Comparison of ENCODE assay signal across 15 cellular contexts in genomic region chr3:71432044-71432970, GRCh38.
DNase-seq lines count a peak whose midpoint lies in the region; ATAC-seq and TF ChIP-seq lines count a peak whose summit lies in the region.
"Had no signal": no experiment of that assay in that cellular context is flagged by ENCODE, and none has a peak within 500 bp of the region (broad histone marks: within the 10 kb centered on the region; RNA-seq: fewer than 3 reads in every experiment).

No MANE protein-coding gene starts in this region.

- intact Hi-C loops in posterior vena cava (cut with DNase I) (no loop called here), OCI-LY7 (cut with micrococcal nuclease; ENCODE audit: unreplicated experiment) (no loop called here), Calu3 (cut with micrococcal nuclease; ENCODE audit: unreplicated experiment) (no loop called here)

- no peaks in the 10 kb centered on the region for H3K27me3 Mint-ChIP-seq in Calu3 (ENCODE audit: unreplicated experiment)

- POLR2A ChIA-PET in OCI-LY7 (lab: Charles Lee): interaction anchor here (0.6 to 2.3 kb wide), 3 partner anchors 10 to 13 kb away, joined by 3 to 10 read pairs (median 3); no protein-coding TSS in a partner anchor

- no peaks in the 10 kb centered on the region; the same call in 1 of the 2 replicates for H4K20me1 ChIP-seq in OCI-LY7 (ENCODE audit: insufficient read depth, low read length)

- H3K4me3 Mint-ChIP-seq in Calu3 (ENCODE audit: low read depth, unreplicated experiment): no peak overlapping the region
- H3K4me3 Mint-ChIP-seq: activated T-helper 1 cell treated with anti-CD3 and anti-CD28 coated beads, Interleukin-12 subunit alpha, Interleukin-12 subunit beta, Interleukin-2, Interleukin-4 antibody, amounts not matched to agents 30 ng/mL and 10 ng/mL and 1 ng/mL, durations not matched to agents 14 hours and 24 hours and 36 hours had no signal

- no peak overlapping the region for H3K9ac ChIP-seq in liver (ENCODE audit: low read depth in 1 of 2, low read length in 2 of 2)

- H3K36me3 Mint-ChIP-seq in Calu3 (ENCODE audit: insufficient read depth, unreplicated experiment): no peaks in the 10 kb centered on the region

- H3K4me2 ChIP-seq in OCI-LY7 (ENCODE audit: low read length): no peak overlapping the region; the same call in 1 of the 2 replicates

- no peaks in the 10 kb centered on the region for H3K27me3 ChIP-seq in liver (ENCODE audit: control insufficient read depth in 4 of 4, insufficient read depth in 4 of 4, low read length in 3 of 4)
- H3K27me3 ChIP-seq: upper lobe of left lung had no signal

- peak in 4 of 6 experiments; percentile 29 to 72 (median 54) for DNase-seq in stimulated activated naive CD4-positive, alpha-beta T cell (lab: John Stamatoyannopoulos, UW)
- no peak for DNase-seq in stimulated activated naive CD4-positive, alpha-beta T cell treated with Interleukin-2 at 50 U/mL for 16 hours (lab: John Stamatoyannopoulos, UW)
- peak; percentile 28 for DNase-seq in central memory CD4-positive, alpha-beta T cell
- DNase-seq in posterior vena cava (ENCODE audit: low spot score) (no peak), OCI-LY7 (ENCODE audit: low spot score) (no peak), Calu3 (no peak)
- DNase-seq: cortex of kidney, GF-D8, midbrain, MM.1S, upper lobe of left lung had no signal

- CTCF ChIA-PET in OCI-LY7 (lab: Charles Lee; ENCODE audit: unreplicated experiment) (no interaction called here), Calu3 (lab: Charles Lee) (no interaction called here)

- H3K27ac ChIP-seq in liver (ENCODE audit: low read depth in 1 of 2, low read length in 2 of 2): no peak overlapping the region
- no peak overlapping the region for H3K27ac ChIP-seq in OCI-LY7 (ENCODE audit: low read depth, low read length, poor library complexity, severe bottlenecking)
- H3K27ac ChIP-seq: HL-60 had no signal

- H2AFZ ChIP-seq in OCI-LY7 (ENCODE audit: low read length): no peak overlapping the region

- 0 out of 2 replicates have a peak, but pooled peaks cover 24% of the 10 kb centered on the region for H3K79me2 ChIP-seq in OCI-LY7 (ENCODE audit: insufficient read depth, low read depth, low read length)

- no peak for ATAC-seq in HG02981 (IDR thresholded peaks at IDR 0.05; ENCODE audit: unreplicated experiment)

- H3K9me2 ChIP-seq in OCI-LY7 (ENCODE audit: insufficient read depth, low read length): no peaks in the 10 kb centered on the region

- H3K4me1 ChIP-seq in liver (ENCODE audit: control insufficient read depth in 4 of 4, insufficient read depth in 4 of 4, low read length in 3 of 4) (peaks cover 5 to 11% (median 6%) of the 10 kb centered on the region in 4 donors), OCI-LY7 (ENCODE audit: insufficient read depth, low read length, poor library complexity, severe bottlenecking) (peaks cover 38% of the 10 kb centered on the region)

- 84% methylated on average over 17 of the region's 17 CpGs for whole genome bisulfite sequencing in liver

- H3K4me3 ChIP-seq in liver (ENCODE audit: low read depth in 1 of 3, low read length in 3 of 3): no peak overlapping the region
- no peak overlapping the region for H3K4me3 ChIP-seq in OCI-LY7 (ENCODE audit: low read depth, low read length, poor library complexity, severe bottlenecking)
- H3K4me3 ChIP-seq: upper lobe of left lung had no signal

- H3K27ac Mint-ChIP-seq in Calu3 (ENCODE audit: unreplicated experiment): no peak overlapping the region
- H3K27ac Mint-ChIP-seq: activated T-helper 1 cell treated with anti-CD3 and anti-CD28 coated beads, Interleukin-12 subunit alpha, Interleukin-12 subunit beta, Interleukin-2, Interleukin-4 antibody, amounts not matched to agents 30 ng/mL and 10 ng/mL and 1 ng/mL, durations not matched to agents 14 hours and 24 hours and 36 hours had no signal

- no peaks in the 10 kb centered on the region for H3K36me3 ChIP-seq in liver (ENCODE audit: control insufficient read depth in 4 of 4, insufficient read depth in 3 of 4, low read depth in 1 of 4, low read length in 3 of 4)
- H3K36me3 ChIP-seq in OCI-LY7 (ENCODE audit: insufficient read depth, low read length): peaks cover 14% of the 10 kb centered on the region
- H3K36me3 ChIP-seq: upper lobe of left lung had no signal

- H3K9me3 Mint-ChIP-seq in Calu3 (ENCODE audit: low read depth, unreplicated experiment): no peaks in the 10 kb centered on the region

- BruUV-seq in OCI-LY7 (replicated peaks; lab: Mats Ljungman, UMichigan): no TSS peak
- no TSS peak for BruUV-seq in Calu3 (replicated peaks; lab: Mats Ljungman, UMichigan)

- H3K9me3 ChIP-seq in liver (ENCODE audit: control insufficient read depth in 4 of 4, low read length in 3 of 4) (no peaks in the 10 kb centered on the region), OCI-LY7 (ENCODE audit: low read length) (no peaks in the 10 kb centered on the region)
- H3K9me3 ChIP-seq: upper lobe of left lung had no signal

- TF ChIP-seq RAD21 in liver (IDR thresholded peaks at IDR 0.05): no peak

- H3K4me1 Mint-ChIP-seq in Calu3 (ENCODE audit: low read depth, unreplicated experiment): peaks cover 18% of the 10 kb centered on the region

- TF ChIP-seq CTCF in liver (IDR thresholded peaks at IDR 0.05; ENCODE audit: low read depth, low read length, missing input control) (no peak), OCI-LY7 (conservative IDR thresholded peaks at IDR 0.05; ENCODE audit: low read length) (no peak), Calu3 (IDR thresholded peaks at IDR 0.05; ENCODE audit: unreplicated experiment) (no peak)

TF ChIP-seq in liver, 16 proteins besides CTCF, POLR2A, EP300 and RAD21:
- TF ChIP-seq HNF4A (conservative IDR thresholded peaks at IDR 0.05) (no peak), NR2F2 (IDR thresholded peaks at IDR 0.05) (peak; percentile 90)

Comparison
In these comparisons a context has a peak if more than half of its experiments do, and no peak if none do; other contexts are left out.
1. DNase-seq: peak in stimulated activated naive CD4-positive, alpha-beta T cell (4 of 6) and central memory CD4-positive, alpha-beta T cell (single experiment); none in stimulated activated naive CD4-positive, alpha-beta T cell treated with Interleukin-2 at 50 U/mL for 16 hours (single experiment), posterior vena cava (single experiment), OCI-LY7 (single experiment) and Calu3 (single experiment).